In the genomic region with DNA sequence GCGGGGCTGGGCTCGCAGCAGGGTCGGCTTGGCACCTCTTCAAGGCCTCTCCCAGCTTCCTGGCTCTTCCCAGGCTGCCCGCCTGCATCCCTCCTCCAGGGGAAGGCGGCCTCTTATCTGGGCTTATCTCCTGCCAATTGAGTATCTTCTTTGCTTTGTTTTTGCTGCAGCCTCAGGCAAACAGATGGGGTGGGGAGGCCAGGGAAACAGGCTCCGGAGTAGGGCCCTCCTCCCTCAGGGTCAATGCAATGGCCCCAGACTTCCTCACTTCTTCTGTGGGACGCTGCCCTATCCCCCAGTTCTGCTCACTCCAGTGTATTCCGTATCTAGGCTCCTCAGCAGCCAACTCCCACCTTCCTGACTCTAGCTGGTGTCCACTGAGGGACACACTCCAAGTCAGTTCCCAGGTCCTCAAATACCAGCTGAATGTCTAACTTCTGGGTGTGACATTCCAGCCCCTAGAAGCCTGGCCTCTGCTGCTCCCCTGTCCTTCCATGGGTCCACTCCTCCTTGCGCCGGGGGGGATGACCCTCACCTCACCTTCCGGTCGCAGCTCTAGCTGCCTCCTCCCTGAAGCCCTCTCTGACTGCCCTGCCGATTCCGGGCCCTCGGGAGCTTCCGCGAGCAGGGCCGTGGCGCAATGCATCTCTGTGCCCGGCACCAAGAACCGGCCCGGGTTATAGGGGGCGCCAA, we compare ENCODE assay signal across 8 cellular contexts. TPM values are rescaled to one million over a fixed set of nuclear protein-coding genes. Genes with fewer than 3 reads are reported as not detected.
DNase-seq lines count a peak whose midpoint lies in the region; ATAC-seq, FAIRE-seq and TF ChIP-seq lines count a peak whose summit lies in the region.

No MANE protein-coding gene starts in this region.

- H3K9me3 ChIP-seq in Panc1 (ENCODE audit: control insufficient read depth, insufficient read depth, low read depth, low read length) (no peaks in the 10 kb centered on the region), kidney (ENCODE audit: control insufficient read depth in 1 of 2, low read length in 2 of 2) (no peaks in the 10 kb centered on the region)

- TF ChIP-seq CTCF in Panc1 (IDR thresholded peaks at IDR 0.05) (no peak), brain microvascular endothelial cell (IDR thresholded peaks at IDR 0.05; ENCODE audit: low read depth, low read length, missing control alignments) (no peak), kidney (IDR thresholded peaks at IDR 0.05; ENCODE audit: borderline replicate concordance, extremely low read depth, insufficient read depth) (no peak)

- H3K27ac ChIP-seq in Panc1 (ENCODE audit: low read length): peak overlapping the region; percentile 98
- H3K27ac ChIP-seq in brain microvascular endothelial cell: peak overlapping the region; percentile 66
- peak overlapping the region; percentile 82 to 91 for H3K27ac ChIP-seq in kidney (ENCODE audit: low read depth in 2 of 2, low read length in 2 of 2)

- H3K36me3 ChIP-seq in Panc1 (ENCODE audit: control insufficient read depth, insufficient read depth, low read length): no peaks in the 10 kb centered on the region; the same call in 1 of the 2 replicates
- peaks cover 34% of the 10 kb centered on the region for H3K36me3 ChIP-seq in brain microvascular endothelial cell (replicated peaks)
- peaks cover 0 to 6% of the 10 kb centered on the region in 2 donors for H3K36me3 ChIP-seq in kidney (ENCODE audit: control insufficient read depth in 1 of 2, insufficient read depth in 2 of 2, low read length in 2 of 2)

- DNase-seq in ACHN: peak; percentile 71
- no peak for DNase-seq in Panc1 (ENCODE audit: low read depth, low spot score)
- peak; percentile 35 for DNase-seq in brain microvascular endothelial cell
- DNase-seq in kidney: peak; percentile 92
- DNase-seq in stimulated activated CD4-positive, alpha-beta T cell treated with anti-CD3 and anti-CD28 coated beads, Interleukin-15, amount 100 ng/mL, for 24 hours: peak; percentile 74
- no peak for DNase-seq in Ammon's horn (ENCODE audit: low spot score)

- intact Hi-C loops in Panc1 (cut with micrococcal nuclease; ENCODE audit: unreplicated experiment): no loop called here
- intact Hi-C loops in kidney (cut with DNase I): no loop called here

- in situ Hi-C loops in ACHN (cut with HindIII; ENCODE audit: low pct_ligation_motif_present, low pct_unique_long_range_greater_than_20kb, low sequenced_read_pairs): no loop called here
- in situ Hi-C loops in Panc1 (cut with HindIII; ENCODE audit: low pct_unique_long_range_greater_than_20kb, low sequenced_read_pairs): no loop called here
- in situ Hi-C loops in brain microvascular endothelial cell (cut with HindIII; ENCODE audit: low pct_ligation_motif_present, low sequenced_read_pairs): no loop called here

- H3K9ac ChIP-seq in kidney (ENCODE audit: low read length in 2 of 2): peak overlapping the region; percentile 62 to 86

- H3K4me1 ChIP-seq in Panc1 (ENCODE audit: control insufficient read depth, insufficient read depth, low read length) (peaks cover 13% of the 10 kb centered on the region), kidney (ENCODE audit: control insufficient read depth in 1 of 2, insufficient read depth in 1 of 2, low read depth in 1 of 2, low read length in 2 of 2) (peaks cover 9 to 18% of the 10 kb centered on the region in 2 donors)

- POLR2A ChIA-PET in Panc1 (lab: Charles Lee): interaction anchor here (0.5 to 0.7 kb wide), 2 partner anchors 64 to 567 kb away, joined by 3 to 6 read pairs; no protein-coding TSS in a partner anchor

- no peaks in the 10 kb centered on the region for H3K27me3 ChIP-seq in Panc1 (ENCODE audit: control insufficient read depth, insufficient read depth, low read length)
- no peaks in the 10 kb centered on the region for H3K27me3 ChIP-seq in brain microvascular endothelial cell (replicated peaks)

- BruUV-seq in Panc1 (replicated peaks; lab: Mats Ljungman, UMichigan): no TSS peak

- H3K4me3 ChIP-seq in Panc1 (ENCODE audit: low read depth in 2 of 2, low read length in 2 of 2) (peak overlapping the region; percentile 67 to 69), brain microvascular endothelial cell (ENCODE audit: low read depth, low read length) (peak overlapping the region; percentile 75), kidney (ENCODE audit: low read length in 2 of 2) (peak overlapping the region; percentile 43 to 100)

- CTCF ChIA-PET in Panc1 (lab: Charles Lee): interaction anchor here (1.0 kb wide), 1 partner anchor 18 kb away, joined by 4 read pairs; the partner anchor contains the start of gene PLCB3

- peak; percentile 6 for ATAC-seq in GM18498 (IDR thresholded peaks at IDR 0.05; ENCODE audit: unreplicated experiment)
- ATAC-seq in HG03159 (IDR thresholded peaks at IDR 0.05; ENCODE audit: unreplicated experiment): peak; percentile 18
- peak; percentile 10 for ATAC-seq in Panc1

- no peak for FAIRE-seq in kidney (lab: Jason Lieb, UNC)

RNA-seq across cellular contexts. Expression of gene BAD, which starts 15.6 kb away (rescaled TPM):
- total RNA-seq in Panc1 (2021; ENCODE audit: unreplicated experiment) (77.7 TPM), kidney (59.8 TPM)
- polyA plus RNA-seq in Panc1 (2012; ENCODE audit: insufficient read length): 86.9 TPM
- 157 TPM for polyA plus RNA-seq in kidney (ENCODE audit: insufficient read depth, low read depth, low replicate concordance)

RNA-seq across cellular contexts. Expression of gene GPR137, which starts 16.8 kb away (rescaled TPM):
- 183 TPM for total RNA-seq in Panc1 (2021; ENCODE audit: unreplicated experiment)
- polyA plus RNA-seq in Panc1 (2012; ENCODE audit: insufficient read length): 237 TPM
- total RNA-seq in kidney: 44.0 TPM
- polyA plus RNA-seq in kidney (ENCODE audit: insufficient read depth, low read depth, low replicate concordance): 48.4 TPM

RNA-seq across cellular contexts. Expression of gene PLCB3, which starts 17.5 kb away (rescaled TPM):
- total RNA-seq in Panc1 (2021; ENCODE audit: unreplicated experiment) (41.2 TPM), kidney (24.6 TPM)
- 55.5 TPM for polyA plus RNA-seq in Panc1 (2012; ENCODE audit: insufficient read length)
- 9.6 TPM for polyA plus RNA-seq in kidney (ENCODE audit: insufficient read depth, low read depth, low replicate concordance)

RNA-seq across cellular contexts. Expression of gene PPP1R14B, which starts 22.1 kb away (rescaled TPM):
- 261 TPM for total RNA-seq in Panc1 (2021; ENCODE audit: unreplicated experiment)
- 287 TPM for polyA plus RNA-seq in Panc1 (2012; ENCODE audit: insufficient read length)
- total RNA-seq in kidney: 86.5 TPM
- 145 TPM for polyA plus RNA-seq in kidney (ENCODE audit: insufficient read depth, low read depth, low replicate concordance)

RNA-seq across cellular contexts. Expression of gene KCNK4, which starts 22.3 kb away (rescaled TPM):
- 1.1 TPM for total RNA-seq in Panc1 (2021; ENCODE audit: unreplicated experiment)
- polyA plus RNA-seq in Panc1 (2012; ENCODE audit: insufficient read length): 1.3 TPM
- not detected for total RNA-seq in kidney
- polyA plus RNA-seq in kidney (ENCODE audit: insufficient read depth, low read depth, low replicate concordance): not detected

Comparison
In these comparisons a context has a peak if more than half of its experiments do, and no peak if none do; other contexts are left out.
1. DNase-seq: peak in ACHN (single experiment), brain microvascular endothelial cell (single experiment), kidney (single experiment) and stimulated activated CD4-positive, alpha-beta T cell treated with anti-CD3 and anti-CD28 coated beads, Interleukin-15, amount 100 ng/mL, for 24 hours (single experiment); none in Panc1 (single experiment) and Ammon's horn (single experiment).
2. Peak in every context shown above with its lines, with median percentiles within 50 percentile points of each other: ATAC-seq, H3K27ac ChIP-seq and H3K4me3 ChIP-seq.